ENCODE assay signal across 14 cellular contexts in the genomic region with DNA sequence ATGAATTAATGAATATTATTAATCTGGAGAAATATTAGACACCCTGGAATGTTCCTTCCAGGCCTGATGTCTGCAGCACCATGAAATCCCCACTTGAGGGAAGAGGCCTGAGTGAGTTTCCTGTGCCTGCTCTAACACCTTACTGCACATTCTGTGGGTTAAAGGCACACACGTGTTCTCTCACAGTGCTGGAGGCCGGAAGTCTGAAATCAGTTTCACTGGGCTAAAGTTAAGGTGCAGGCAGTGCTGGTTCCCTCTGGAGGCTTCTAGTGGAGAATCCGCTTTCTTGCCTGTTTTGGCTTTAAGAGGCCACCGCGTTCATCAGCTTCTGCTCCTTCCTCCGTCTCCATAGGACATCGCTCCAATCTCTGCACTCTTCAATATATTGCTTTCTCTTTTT.
"Had no signal": no experiment of that assay in that cellular context is flagged by ENCODE, and none has a peak within 500 bp of the region (broad histone marks: within the 10 kb centered on the region; RNA-seq: fewer than 3 reads in every experiment).

No MANE protein-coding gene starts in this region.

- H3K36me3 Mint-ChIP-seq: natural killer cell treated with Interleukin-12 subunit alpha and Interleukin-12 subunit beta and Interleukin-15 and Interleukin-18, amount 100 ng/mL, for 72 hours had no signal

- H3K36me3 ChIP-seq: thoracic aorta, vagina had no signal

- H3K27ac Mint-ChIP-seq: natural killer cell treated with Interleukin-12 subunit alpha and Interleukin-12 subunit beta and Interleukin-15 and Interleukin-18, amount 100 ng/mL, for 72 hours had no signal

- H3K9me3 ChIP-seq: thoracic aorta, vagina had no signal

- DNase-seq: activated CD8-positive, alpha-beta memory T cell treated with anti-CD3 and anti-CD28 coated beads, Interleukin-2, amount 50 U/mL, for 48 hours; left ventricle myocardium superior; mesenchymal stem cell; stimulated activated CD4-positive, alpha-beta T cell treated with anti-CD3 and anti-CD28 coated beads, Interleukin-12 subunit alpha, Interleukin-12 subunit beta, amount 100 ng/mL, for 4 hours; stimulated activated CD4-positive, alpha-beta T cell treated with anti-CD3 and anti-CD28 coated beads, Interleukin-2, amount 100 ng/mL, for 24 hours; T-helper 1 cell; T1000 had no signal

- H3K27me3 ChIP-seq: vagina had no signal

- H3K9me3 Mint-ChIP-seq: natural killer cell treated with Interleukin-12 subunit alpha and Interleukin-12 subunit beta and Interleukin-15 and Interleukin-18, amount 100 ng/mL, for 72 hours had no signal

- H3K4me1 ChIP-seq: vagina had no signal

- H3K4me3 Mint-ChIP-seq: natural killer cell treated with Interleukin-12 subunit alpha and Interleukin-12 subunit beta and Interleukin-15 and Interleukin-18, amount 100 ng/mL, for 72 hours had no signal

- H3K27ac ChIP-seq: thoracic aorta, vagina had no signal

- ATAC-seq: esophagus mucosa; left ventricle myocardium superior; natural killer cell treated with Interleukin-12 subunit alpha and Interleukin-12 subunit beta and Interleukin-15 and Interleukin-18, amount 100 ng/mL, for 72 hours had no signal

- H3K4me3 ChIP-seq: thoracic aorta, vagina had no signal

- FAIRE-seq: astrocyte, bronchial epithelial cell, keratinocyte had no signal
